ENCODE assay signal across 1 cellular context in the genomic region with DNA sequence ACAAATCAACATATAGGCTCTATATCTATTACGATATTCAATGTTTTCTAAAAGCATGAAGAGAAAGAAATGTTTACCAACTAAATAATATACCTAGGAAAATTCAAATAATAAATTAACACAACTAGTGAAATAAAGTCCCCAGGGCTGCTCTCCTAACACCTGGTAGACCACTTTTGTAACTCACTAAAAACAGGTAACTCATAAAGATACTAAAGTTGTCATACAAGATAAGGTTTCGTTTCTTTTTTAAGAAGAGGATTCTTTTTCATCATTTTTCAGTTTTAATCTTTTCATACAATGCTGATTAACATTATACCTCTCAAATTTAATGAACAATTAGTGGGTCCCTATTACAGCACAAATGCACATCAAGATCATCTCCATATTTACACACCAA.
TF ChIP-seq lines count a peak whose summit lies in the region.

No MANE protein-coding gene starts in this region.

TF ChIP-seq in GM12878, 131 proteins besides CTCF, POLR2A, EP300 and RAD21 (continued from another document):
- TF ChIP-seq, protein P1, sequence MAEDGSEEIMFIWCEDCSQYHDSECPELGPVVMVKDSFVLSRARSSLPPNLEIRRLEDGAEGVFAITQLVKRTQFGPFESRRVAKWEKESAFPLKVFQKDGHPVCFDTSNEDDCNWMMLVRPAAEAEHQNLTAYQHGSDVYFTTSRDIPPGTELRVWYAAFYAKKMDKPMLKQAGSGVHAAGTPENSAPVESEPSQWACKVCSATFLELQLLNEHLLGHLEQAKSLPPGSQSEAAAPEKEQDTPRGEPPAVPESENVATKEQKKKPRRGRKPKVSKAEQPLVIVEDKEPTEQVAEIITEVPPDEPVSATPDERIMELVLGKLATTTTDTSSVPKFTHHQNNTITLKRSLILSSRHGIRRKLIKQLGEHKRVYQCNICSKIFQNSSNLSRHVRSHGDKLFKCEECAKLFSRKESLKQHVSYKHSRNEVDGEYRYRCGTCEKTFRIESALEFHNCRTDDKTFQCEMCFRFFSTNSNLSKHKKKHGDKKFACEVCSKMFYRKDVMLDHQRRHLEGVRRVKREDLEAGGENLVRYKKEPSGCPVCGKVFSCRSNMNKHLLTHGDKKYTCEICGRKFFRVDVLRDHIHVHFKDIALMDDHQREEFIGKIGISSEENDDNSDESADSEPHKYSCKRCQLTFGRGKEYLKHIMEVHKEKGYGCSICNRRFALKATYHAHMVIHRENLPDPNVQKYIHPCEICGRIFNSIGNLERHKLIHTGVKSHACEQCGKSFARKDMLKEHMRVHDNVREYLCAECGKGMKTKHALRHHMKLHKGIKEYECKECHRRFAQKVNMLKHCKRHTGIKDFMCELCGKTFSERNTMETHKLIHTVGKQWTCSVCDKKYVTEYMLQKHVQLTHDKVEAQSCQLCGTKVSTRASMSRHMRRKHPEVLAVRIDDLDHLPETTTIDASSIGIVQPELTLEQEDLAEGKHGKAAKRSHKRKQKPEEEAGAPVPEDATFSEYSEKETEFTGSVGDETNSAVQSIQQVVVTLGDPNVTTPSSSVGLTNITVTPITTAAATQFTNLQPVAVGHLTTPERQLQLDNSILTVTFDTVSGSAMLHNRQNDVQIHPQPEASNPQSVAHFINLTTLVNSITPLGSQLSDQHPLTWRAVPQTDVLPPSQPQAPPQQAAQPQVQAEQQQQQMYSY (CRISPR knock-in tag; IDR thresholded peaks at IDR 0.05), result no peak
- peak; percentile 75 for TF ChIP-seq JUNB (IDR thresholded peaks at IDR 0.05)
- TF ChIP-seq SPI1 (IDR thresholded peaks at IDR 0.05; ENCODE audit: borderline replicate concordance, insufficient read depth, low read depth, low read length), result no peak
